In the genomic region with DNA sequence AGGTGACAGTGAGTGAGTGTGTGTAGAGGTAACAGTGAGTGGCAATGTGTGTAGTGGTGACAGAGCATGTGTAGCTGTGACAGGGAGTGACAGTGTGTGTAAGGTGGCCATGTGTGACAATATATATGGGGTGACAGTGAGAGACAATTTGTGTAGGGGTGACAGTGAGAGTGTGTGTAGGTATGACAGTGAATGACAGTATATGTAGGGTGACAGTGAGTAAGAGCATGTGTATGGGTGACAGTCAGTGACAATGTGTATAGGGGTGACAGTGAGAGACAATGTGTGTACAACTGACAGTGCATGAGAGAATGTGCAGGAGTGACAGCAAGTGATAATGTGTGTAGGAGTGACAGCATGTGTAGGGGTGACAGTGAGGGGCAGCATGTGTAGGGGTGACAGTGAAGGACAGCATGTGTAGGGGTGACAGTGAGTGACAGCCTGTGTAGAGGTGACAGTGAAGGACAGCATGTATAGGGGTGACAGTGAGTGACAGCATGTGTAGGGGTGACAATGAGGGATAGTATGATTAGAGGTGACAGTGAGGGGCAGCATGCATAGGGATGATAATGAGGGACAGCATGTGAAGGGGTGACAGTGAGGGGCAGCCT, we compare ENCODE assay signal across 2 cellular contexts.
TF ChIP-seq lines count a peak whose summit lies in the region.

No MANE protein-coding gene starts in this region.

TF ChIP-seq in HepG2, 621 proteins besides CTCF, POLR2A, EP300 and RAD21:
- no peak for TF ChIP-seq ZNF543 (CRISPR knock-in tag; IDR thresholded peaks at IDR 0.05)
- no peak for TF ChIP-seq ARID3A (IDR thresholded peaks at IDR 0.05; ENCODE audit: low read depth, low read length)
- no peak for TF ChIP-seq TBX3 (IDR thresholded peaks at IDR 0.05; ENCODE audit: borderline replicate concordance)
- TF ChIP-seq CREB1 (IDR thresholded peaks at IDR 0.05) = peak; percentile 66; the same call in 1 of the 2 replicates
- no peak for TF ChIP-seq CREB1 (CRISPR knock-in tag; IDR thresholded peaks at IDR 0.05)
TF ChIP-seq in HepG2: peak in this region for 1.

TF ChIP-seq in IMR-90, 13 proteins besides CTCF, POLR2A, EP300 and RAD21:
- TF ChIP-seq MXI1 (IDR thresholded peaks at IDR 0.05; ENCODE audit: borderline replicate concordance, low read depth, low read length) (no peak), MAZ (IDR thresholded peaks at IDR 0.05; ENCODE audit: borderline replicate concordance, low read depth, low read length) (no peak), CHD1 (IDR thresholded peaks at IDR 0.05; ENCODE audit: low read depth, low read length) (no peak), CEBPB (IDR thresholded peaks at IDR 0.05; ENCODE audit: low read depth, low read length) (no peak), MAFK (IDR thresholded peaks at IDR 0.05; ENCODE audit: low read depth, low read length) (no peak), USF2 (IDR thresholded peaks at IDR 0.05; ENCODE audit: low read depth, low read length) (no peak), FOS (IDR thresholded peaks at IDR 0.05; ENCODE audit: low read depth, low read length) (no peak), RFX5 (IDR thresholded peaks at IDR 0.05; ENCODE audit: low read depth, low read length) (no peak), BHLHE40 (IDR thresholded peaks at IDR 0.05; ENCODE audit: low read depth, low read length) (no peak), SMC3 (IDR thresholded peaks at IDR 0.05; ENCODE audit: low read depth, low read length) (no peak)
